In the genomic region with DNA sequence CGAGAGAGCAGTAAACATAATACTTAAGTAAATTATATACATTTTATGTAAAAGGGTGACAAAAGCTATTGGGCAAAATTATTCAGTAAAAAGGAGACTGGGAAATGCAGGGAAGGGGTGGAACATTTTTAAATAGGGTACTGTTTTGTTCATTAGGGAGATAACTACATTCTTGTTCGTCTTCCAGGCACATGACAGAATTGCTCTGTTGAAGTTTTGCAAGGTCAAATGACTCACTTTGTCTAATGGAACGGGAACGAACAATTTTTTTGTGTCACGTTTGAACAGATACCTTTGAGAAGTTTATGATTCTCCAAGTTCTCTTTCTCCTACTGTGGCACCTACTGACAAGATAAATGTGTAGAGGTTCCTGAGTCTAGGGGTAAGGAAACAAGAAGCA, we compare ENCODE assay signal across 18 cellular contexts.
DNase-seq lines count a peak whose midpoint lies in the region; ATAC-seq and TF ChIP-seq lines count a peak whose summit lies in the region.
"Had no signal": no experiment of that assay in that cellular context is flagged by ENCODE, and none has a peak within 500 bp of the region (broad histone marks: within the 10 kb centered on the region; RNA-seq: fewer than 3 reads in every experiment).

No MANE protein-coding gene starts in this region.

- TF ChIP-seq CTCF in fibroblast of mammary gland (conservative IDR thresholded peaks at IDR 0.05; ENCODE audit: control insufficient read depth, insufficient read depth, low read depth, low read length) (no peak), chondrocyte (IDR thresholded peaks at IDR 0.05) (no peak)

- no peaks in the 10 kb centered on the region for H3K4me1 Mint-ChIP-seq in chondrocyte (ENCODE audit: low read depth)
- H3K4me1 Mint-ChIP-seq: activated CD4-positive, alpha-beta T cell treated with anti-CD3 and anti-CD28 coated beads for 36 hours had no signal

- no peak for ATAC-seq in GM18505 (IDR thresholded peaks at IDR 0.05; ENCODE audit: unreplicated experiment)
- no peak for ATAC-seq in GM19467 (IDR thresholded peaks at IDR 0.05; ENCODE audit: unreplicated experiment)
- ATAC-seq: activated CD4-positive, alpha-beta T cell treated with anti-CD3 and anti-CD28 coated beads for 36 hours; left lung had no signal

- no peaks in the 10 kb centered on the region for H3K36me3 Mint-ChIP-seq in chondrocyte (ENCODE audit: low read depth)

- no peak overlapping the region for H3K27ac Mint-ChIP-seq in chondrocyte (ENCODE audit: unreplicated experiment)
- H3K27ac Mint-ChIP-seq: activated CD4-positive, alpha-beta T cell treated with anti-CD3 and anti-CD28 coated beads for 36 hours had no signal

- no peak overlapping the region for H3K4me3 ChIP-seq in fibroblast of mammary gland (ENCODE audit: control insufficient read depth, low read depth, low read length)
- H3K4me3 ChIP-seq: gastrocnemius medialis, left lung, SJSA1, tibial artery had no signal

- peaks cover 3% of the 10 kb centered on the region for H3K27me3 Mint-ChIP-seq in chondrocyte (ENCODE audit: low read depth)
- H3K27me3 Mint-ChIP-seq: activated CD4-positive, alpha-beta T cell treated with anti-CD3 and anti-CD28 coated beads for 36 hours had no signal

- no peaks in the 10 kb centered on the region for H3K9me3 Mint-ChIP-seq in chondrocyte (ENCODE audit: low read depth)

- peak; percentile 30 for DNase-seq in GM04503 (ENCODE audit: low read depth)
- DNase-seq in NOMO-1 (lab: John Stamatoyannopoulos, UW; ENCODE audit: unreplicated experiment in 2 of 2) = peak; percentile 17 to 51
- peak; percentile 61 for DNase-seq in fibroblast of mammary gland (ENCODE audit: low read depth)
- peak; percentile 7 for DNase-seq in renal cortical epithelial cell (ENCODE audit: low read depth)
- no peak for DNase-seq in NCI-H2029 treated with DMSO at 0.1 percent for 48 hours (lab: John Stamatoyannopoulos, UW)
- no peak for DNase-seq in chondrocyte (ENCODE audit: low spot score)
- DNase-seq: activated CD4-positive, alpha-beta T cell treated with anti-CD3 and anti-CD28 coated beads for 36 hours; amniotic stem cell; DMS 273 treated with DMSO at 0.1 percent for 48 hours; gastrocnemius medialis; left lung; NCI-H1048; NCI-H2107; T-helper 9 cell; tibial artery had no signal

- H3K4me3 Mint-ChIP-seq in chondrocyte (ENCODE audit: unreplicated experiment) = no peak overlapping the region
- H3K4me3 Mint-ChIP-seq: activated CD4-positive, alpha-beta T cell treated with anti-CD3 and anti-CD28 coated beads for 36 hours had no signal

- no peak for TF ChIP-seq POLR2A in GM18505 (IDR thresholded peaks at IDR 0.05; ENCODE audit: borderline replicate concordance, extremely low read depth, insufficient read depth, insufficient read length)

Comparison
In these comparisons a context has a peak if more than half of its experiments do, and no peak if none do; other contexts are left out.
1. DNase-seq: peak in GM04503 (single experiment), NOMO-1 (2 of 2), fibroblast of mammary gland (single experiment) and renal cortical epithelial cell (single experiment); none in NCI-H2029 treated with DMSO at 0.1 percent for 48 hours (single experiment) and chondrocyte (single experiment).